22 cellular contexts compared by ENCODE assay signal in the genomic region with DNA sequence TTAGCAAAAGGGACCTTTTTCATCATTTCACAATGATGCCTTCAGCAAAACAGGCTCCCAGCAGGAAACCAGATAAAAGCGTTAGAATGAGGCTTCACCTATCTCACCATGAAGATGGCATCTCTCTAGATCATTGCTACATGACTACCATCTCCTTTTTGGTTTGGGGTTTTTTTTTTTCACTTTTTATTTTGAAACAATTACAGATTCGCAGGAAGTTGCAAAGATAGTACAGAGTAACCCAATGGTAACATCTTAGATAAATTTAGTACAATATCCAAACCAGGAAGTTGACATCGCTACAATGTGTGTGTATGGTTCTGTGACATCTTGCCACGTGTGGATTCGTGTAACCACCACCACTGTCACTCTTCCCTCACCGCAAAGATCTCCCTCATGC. TPM values are rescaled to one million over a fixed set of nuclear protein-coding genes. Genes with fewer than 3 reads are reported as not detected.
DNase-seq lines count a peak whose midpoint lies in the region; ATAC-seq and TF ChIP-seq lines count a peak whose summit lies in the region.
"Had no signal": no experiment of that assay in that cellular context is flagged by ENCODE, and none has a peak within 500 bp of the region (broad histone marks: within the 10 kb centered on the region; RNA-seq: fewer than 3 reads in every experiment).

No MANE protein-coding gene starts in this region.

- peak overlapping the region in 5 of 10 donors; percentile 1 to 48 (median 8) for H3K4me3 Mint-ChIP-seq in naive thymus-derived CD4-positive, alpha-beta T cell
- H3K4me3 Mint-ChIP-seq in HFFc6: no peak overlapping the region
- H3K4me3 Mint-ChIP-seq: H9 had no signal

- H3K36me3 ChIP-seq in BLaER1: no peaks in the 10 kb centered on the region
- peaks cover 0 to 26% (median 0%) of the 10 kb centered on the region in 11 experiments; a peak in 6 of 22 replicates for H3K36me3 ChIP-seq in BLaER1 treated with 17β-estradiol and CSF1 and Interleukin-3, amounts not matched to agents 10 nM and 100 nM
- H3K36me3 ChIP-seq in naive thymus-derived CD4-positive, alpha-beta T cell (ENCODE audit: control insufficient read depth in 2 of 3, insufficient read depth in 3 of 3, low read length in 3 of 3): no peaks in the 10 kb centered on the region

- no peaks in the 10 kb centered on the region for H3K27me3 ChIP-seq in BLaER1
- no peaks in the 10 kb centered on the region for H3K27me3 ChIP-seq in BLaER1 treated with 17β-estradiol and CSF1 and Interleukin-3, amounts not matched to agents 10 nM and 100 nM
- no peaks in the 10 kb centered on the region for H3K27me3 ChIP-seq in naive thymus-derived CD4-positive, alpha-beta T cell (ENCODE audit: control insufficient read depth in 2 of 2, insufficient read depth in 2 of 2, low read length in 2 of 2)

- H4K20me1 ChIP-seq in BLaER1: no peaks in the 10 kb centered on the region
- H4K20me1 ChIP-seq in BLaER1 treated with 17β-estradiol and CSF1 and Interleukin-3, amounts not matched to agents 10 nM and 100 nM: no peaks in the 10 kb centered on the region

- peaks cover 0 to 15% (median 10%) of the 10 kb centered on the region in 5 donors for H3K27me3 Mint-ChIP-seq in naive thymus-derived CD4-positive, alpha-beta T cell
- peaks cover 16% of the 10 kb centered on the region for H3K27me3 Mint-ChIP-seq in HFFc6 (ENCODE audit: insufficient read depth)

- DNase-seq in MV-4-11 (lab: John Stamatoyannopoulos, UW): peak; percentile 53
- peak in 3 of 9 donors; percentile 10 to 21 (median 18) for DNase-seq in naive thymus-derived CD4-positive, alpha-beta T cell
- no peak for DNase-seq in HFFc6
- no peak for DNase-seq in NCI-H345 (lab: John Stamatoyannopoulos, UW)
- DNase-seq in NCI-H128 (lab: John Stamatoyannopoulos, UW; ENCODE audit: unreplicated experiment): no peak
- no peak for DNase-seq in activated gamma-delta T cell (lab: John Stamatoyannopoulos, UW)
- DNase-seq: C1 segment of cervical spinal cord, Caco-2, DMS 273 treated with DMSO at 0.1 percent for 48 hours, DMS79 treated with DMSO at 0.1 percent for 48 hours, H9, KG1, NCI-H1417 treated with DMSO at 0.1 percent for 48 hours, NCI-H187, NCI-H446 treated with DMSO at 0.1 percent for 48 hours, NCI-H526 treated with DMSO at 0.1 percent for 48 hours, SHP77 treated with DMSO at 0.1 percent for 48 hours, T-helper 1 cell had no signal

- peak overlapping the region; percentile 77 for H3K4me2 ChIP-seq in BLaER1
- peak overlapping the region; percentile 56 to 87 (median 67) for H3K4me2 ChIP-seq in BLaER1 treated with 17β-estradiol and CSF1 and Interleukin-3, amounts not matched to agents 10 nM and 100 nM

- peak overlapping the region in 8 of 9 donors; percentile 23 to 92 (median 75) for H3K27ac Mint-ChIP-seq in naive thymus-derived CD4-positive, alpha-beta T cell
- no peak overlapping the region for H3K27ac Mint-ChIP-seq in HFFc6
- H3K27ac Mint-ChIP-seq: H9 had no signal

- no peak overlapping the region for H3K9ac ChIP-seq in BLaER1
- peak overlapping the region in 1 of 11 experiments; percentile 20; a peak in 1 of 22 replicates for H3K9ac ChIP-seq in BLaER1 treated with 17β-estradiol and CSF1 and Interleukin-3, amounts not matched to agents 10 nM and 100 nM

- H3K9me3 Mint-ChIP-seq in naive thymus-derived CD4-positive, alpha-beta T cell: no peaks in the 10 kb centered on the region
- no peaks in the 10 kb centered on the region for H3K9me3 Mint-ChIP-seq in HFFc6
- H3K9me3 Mint-ChIP-seq: H9 had no signal

- CTCF ChIA-PET in naive thymus-derived CD4-positive, alpha-beta T cell (lab: Charles Lee): no interaction called here

- H3K36me3 Mint-ChIP-seq in naive thymus-derived CD4-positive, alpha-beta T cell: peaks cover 0 to 23% (median 6%) of the 10 kb centered on the region in 5 donors
- H3K36me3 Mint-ChIP-seq in HFFc6 (ENCODE audit: low read depth): no peaks in the 10 kb centered on the region

- peak; percentile 67 for ATAC-seq in naive thymus-derived CD4-positive, alpha-beta T cell

- peaks cover 31% of the 10 kb centered on the region for H3K4me1 ChIP-seq in BLaER1
- peaks cover 22 to 44% (median 31%) of the 10 kb centered on the region in 10 experiments for H3K4me1 ChIP-seq in BLaER1 treated with 17β-estradiol and CSF1 and Interleukin-3, amounts not matched to agents 10 nM and 100 nM
- no peaks in the 10 kb centered on the region for H3K4me1 ChIP-seq in naive thymus-derived CD4-positive, alpha-beta T cell (ENCODE audit: control insufficient read depth in 2 of 2, insufficient read depth in 2 of 2, low read length in 2 of 2)
- H3K4me1 ChIP-seq: Caco-2 had no signal

- POLR2A ChIA-PET in naive thymus-derived CD4-positive, alpha-beta T cell (lab: Charles Lee): no interaction called here

- intact Hi-C loops in naive thymus-derived CD4-positive, alpha-beta T cell (cut with micrococcal nuclease): no loop called here

- no peak overlapping the region for H3K27ac ChIP-seq in BLaER1
- H3K27ac ChIP-seq in BLaER1 treated with 17β-estradiol and CSF1 and Interleukin-3, amounts not matched to agents 10 nM and 100 nM: peak overlapping the region in 2 of 11 experiments; percentile 78 to 87; a peak in 4 of 22 replicates
- H3K27ac ChIP-seq in naive thymus-derived CD4-positive, alpha-beta T cell (ENCODE audit: low read depth, low read length): no peak overlapping the region
- H3K27ac ChIP-seq: HL-60, RWPE1 had no signal

- H3K4me1 Mint-ChIP-seq in naive thymus-derived CD4-positive, alpha-beta T cell: peaks cover 10 to 22% (median 16%) of the 10 kb centered on the region in 7 donors
- no peaks in the 10 kb centered on the region for H3K4me1 Mint-ChIP-seq in HFFc6 (ENCODE audit: low read depth)

- no peak overlapping the region for H3K4me3 ChIP-seq in BLaER1
- no peak overlapping the region for H3K4me3 ChIP-seq in BLaER1 treated with 17β-estradiol and CSF1 and Interleukin-3, amounts not matched to agents 10 nM and 100 nM
- H3K4me3 ChIP-seq in naive thymus-derived CD4-positive, alpha-beta T cell (ENCODE audit: low read length): no peak overlapping the region

- no peaks in the 10 kb centered on the region for H3K9me3 ChIP-seq in BLaER1
- peaks cover 0 to 12% (median 0%) of the 10 kb centered on the region in 11 experiments; a peak in 3 of 22 replicates for H3K9me3 ChIP-seq in BLaER1 treated with 17β-estradiol and CSF1 and Interleukin-3, amounts not matched to agents 10 nM and 100 nM (replicated peaks in 1 of 11)
- no peaks in the 10 kb centered on the region for H3K9me3 ChIP-seq in naive thymus-derived CD4-positive, alpha-beta T cell (ENCODE audit: control insufficient read depth in 2 of 3, low read length in 3 of 3)
- H3K9me3 ChIP-seq: Caco-2 had no signal

- no peak for TF ChIP-seq CTCF in HFFc6 (IDR thresholded peaks at IDR 0.05)

RNA-seq across cellular contexts. Expression of gene PWP1, which starts 22.3 kb away (rescaled TPM):
- 10 to 100 TPM; 20.9 to 42.5 (median 25.7) TPM for total RNA-seq in naive thymus-derived CD4-positive, alpha-beta T cell
- 10 to 100 TPM; 63.1 to 65.3 TPM for polyA plus RNA-seq in naive thymus-derived CD4-positive, alpha-beta T cell
- total RNA-seq in HFFc6 (2021; fragmentation: NEBNext Ultra II Directional; extraction: Animal tissue kit (Norgen Biotek cat#: 25700)): 10 to 100 TPM; 49.0 to 57.2 (median 55.3) TPM
